24 cellular contexts compared by ENCODE assay signal in genomic region chr6:57097596-57097995, GRCh38. TPM values are rescaled to one million over a fixed set of nuclear protein-coding genes. Genes with fewer than 3 reads are reported as not detected.
A peak's percentile ranks its signal among the peaks of the same experiment; 100 is the strongest.
DNase-seq lines count a peak whose midpoint lies in the region; ATAC-seq and TF ChIP-seq lines count a peak whose summit lies in the region.
"Had no signal": no experiment of that assay in that cellular context is flagged by ENCODE, and none has a peak within 500 bp of the region (broad histone marks: within the 10 kb centered on the region; RNA-seq: fewer than 3 reads in every experiment).

No MANE protein-coding gene starts in this region.

- TF ChIP-seq CTCF in WTC11 (IDR thresholded peaks at IDR 0.05): no peak
- TF ChIP-seq CTCF in fibroblast of pulmonary artery (IDR thresholded peaks at IDR 0.05; ENCODE audit: low read length, missing control alignments): no peak

- H3K36me3 Mint-ChIP-seq in WTC11: peaks cover 43% of the 10 kb centered on the region

- no peak overlapping the region for H2BK120ac ChIP-seq in mesendoderm (ENCODE audit: low read depth, low read length)

- WGBS in mesendoderm (ENCODE audit: extremely low coverage, insufficient coverage, low lambda C conversion rate): no CpG with 5 or more reads among the region's 1 CpG

- no peak overlapping the region for H3K27ac Mint-ChIP-seq in WTC11
- H3K27ac Mint-ChIP-seq: activated CD8-positive, alpha-beta T cell treated with anti-CD3 and anti-CD28 coated beads for 36 hours; activated naive CD4-positive, alpha-beta T cell treated with anti-CD3 and anti-CD28 coated beads, Interleukin-2, amount 50 U/mL, for 72 hours; stimulated activated effector memory CD8-positive, alpha-beta T cell treated with anti-CD3 and anti-CD28 coated beads, Interleukin-12 subunit alpha, Interleukin-12 subunit beta, amount 100 ng/mL, for 72 hours; T-helper 1 cell treated with Interleukin-12 subunit alpha and Interleukin-12 subunit beta and Interleukin-4 antibody, amounts not matched to agents 30 μg/mL and 1 μg/mL, for 36 hours had no signal

- no peak overlapping the region for H3K27ac ChIP-seq in mesendoderm (ENCODE audit: low read depth, low read length)
- H3K27ac ChIP-seq: body of pancreas, left ventricle myocardium inferior, PC-9, thoracic aorta had no signal

- POLR2A ChIA-PET in WTC11 (lab: Charles Lee): no interaction called here

- peaks cover 15% of the 10 kb centered on the region for H3K79me1 ChIP-seq in mesendoderm (ENCODE audit: low read length)

- peaks cover 12% of the 10 kb centered on the region for H3K36me3 ChIP-seq in mesendoderm (ENCODE audit: control insufficient read depth, insufficient read depth, low read length)

- H3K4me1 ChIP-seq in mesendoderm (ENCODE audit: control insufficient read depth, low read depth, low read length): no peaks in the 10 kb centered on the region

- no peak for ATAC-seq in WTC11
- ATAC-seq: activated CD8-positive, alpha-beta T cell treated with anti-CD3 and anti-CD28 coated beads for 36 hours; activated naive CD4-positive, alpha-beta T cell treated with anti-CD3 and anti-CD28 coated beads, Interleukin-2, amount 50 U/mL, for 72 hours; activated T-cell treated with anti-CD3 and anti-CD28 coated beads, Interleukin-2, amount 50 U/mL, for 4 hours; body of pancreas; right cardiac atrium; stimulated activated effector memory CD8-positive, alpha-beta T cell treated with anti-CD3 and anti-CD28 coated beads, Interleukin-12 subunit alpha, Interleukin-12 subunit beta, amount 100 ng/mL, for 72 hours had no signal

- no peak overlapping the region for H3K23ac ChIP-seq in mesendoderm (ENCODE audit: low read length)

- no peak overlapping the region for H4K5ac ChIP-seq in mesendoderm (ENCODE audit: low read length)

- no peaks in the 10 kb centered on the region for H3K27me3 Mint-ChIP-seq in WTC11 (ENCODE audit: low read depth)
- H3K27me3 Mint-ChIP-seq: activated CD8-positive, alpha-beta T cell treated with anti-CD3 and anti-CD28 coated beads for 36 hours had no signal

- no peak overlapping the region for H2BK15ac ChIP-seq in mesendoderm (replicated peaks; ENCODE audit: low read depth)

- H3K4me1 Mint-ChIP-seq in WTC11: no peaks in the 10 kb centered on the region; the same call in 1 of the 2 replicates

- DNase-seq in ELR (ENCODE audit: low read depth): peak; percentile 23
- no peak for DNase-seq in WTC11 (ENCODE audit: low spot score)
- DNase-seq in fibroblast of pulmonary artery (ENCODE audit: low read depth): peak; percentile 14
- peak; percentile 20 for DNase-seq in non-pigmented ciliary epithelial cell (ENCODE audit: low read depth)
- DNase-seq in MV-4-11 (lab: John Stamatoyannopoulos, UW): no peak
- no peak for DNase-seq in NCI-H1694 treated with DMSO at 0.1 percent for 48 hours (lab: John Stamatoyannopoulos, UW)
- no peak for DNase-seq in NK-92 (lab: John Stamatoyannopoulos, UW; ENCODE audit: unreplicated experiment)
- DNase-seq in mesendoderm: no peak
- DNase-seq: activated CD8-positive, alpha-beta T cell treated with anti-CD3 and anti-CD28 coated beads for 36 hours; activated T-cell treated with anti-CD3 and anti-CD28 coated beads, Interleukin-2, amount 50 U/mL, for 4 hours; AML-193; body of pancreas; cortex of kidney; DND-41; left ventricle myocardium inferior; NCI-H146; NCI-H82; occipital lobe; PC-9; right cardiac atrium had no signal

- H3K18ac ChIP-seq in mesendoderm (ENCODE audit: low read length): no peak overlapping the region

- no peaks in the 10 kb centered on the region for H3K9me3 Mint-ChIP-seq in WTC11
- H3K9me3 Mint-ChIP-seq: activated CD8-positive, alpha-beta T cell treated with anti-CD3 and anti-CD28 coated beads for 36 hours; activated naive CD4-positive, alpha-beta T cell treated with anti-CD3 and anti-CD28 coated beads, Interleukin-2, amount 50 U/mL, for 72 hours; activated T-cell treated with anti-CD3 and anti-CD28 coated beads, Interleukin-2, amount 50 U/mL, for 4 hours; stimulated activated effector memory CD8-positive, alpha-beta T cell treated with anti-CD3 and anti-CD28 coated beads, Interleukin-12 subunit alpha, Interleukin-12 subunit beta, amount 100 ng/mL, for 72 hours; T-helper 1 cell treated with Interleukin-12 subunit alpha and Interleukin-12 subunit beta and Interleukin-4 antibody, amounts not matched to agents 30 μg/mL and 1 μg/mL, for 36 hours had no signal

- H2AK5ac ChIP-seq in mesendoderm (ENCODE audit: low read length): no peak overlapping the region

- H3K79me2 ChIP-seq in mesendoderm (ENCODE audit: control insufficient read depth, insufficient read depth, low read length): peaks cover 12% of the 10 kb centered on the region

- H4K8ac ChIP-seq in mesendoderm (ENCODE audit: low read depth, low read length): no peak overlapping the region

- no peak overlapping the region for H2BK5ac ChIP-seq in mesendoderm (ENCODE audit: low read length)

- no peak overlapping the region for H3K4me3 Mint-ChIP-seq in WTC11
- H3K4me3 Mint-ChIP-seq: activated CD8-positive, alpha-beta T cell treated with anti-CD3 and anti-CD28 coated beads for 36 hours; activated T-cell treated with anti-CD3 and anti-CD28 coated beads, Interleukin-2, amount 50 U/mL, for 4 hours; stimulated activated effector memory CD8-positive, alpha-beta T cell treated with anti-CD3 and anti-CD28 coated beads, Interleukin-12 subunit alpha, Interleukin-12 subunit beta, amount 100 ng/mL, for 72 hours; T-helper 1 cell treated with Interleukin-12 subunit alpha and Interleukin-12 subunit beta and Interleukin-4 antibody, amounts not matched to agents 30 μg/mL and 1 μg/mL, for 36 hours had no signal

- CTCF ChIA-PET in WTC11 (lab: Charles Lee): no interaction called here

- H3K27me3 ChIP-seq in mesendoderm (ENCODE audit: insufficient read depth, low read length, poor library complexity): peaks cover 2% of the 10 kb centered on the region
- H3K27me3 ChIP-seq: body of pancreas had no signal

- H3K4ac ChIP-seq in mesendoderm (ENCODE audit: low read depth, low read length): no peak overlapping the region

- no peak overlapping the region for H3K4me2 ChIP-seq in mesendoderm (ENCODE audit: low read length)
- H3K4me2 ChIP-seq: PC-9 had no signal

- H3K9ac ChIP-seq in mesendoderm (ENCODE audit: low read length): no peak overlapping the region

- no peak overlapping the region for H3K56ac ChIP-seq in mesendoderm (ENCODE audit: low read length)

- H3K4me3 ChIP-seq in fibroblast of pulmonary artery (replicated peaks; ENCODE audit: low read depth, low read length) (no peak overlapping the region), mesendoderm (ENCODE audit: low read length) (no peak overlapping the region)
- H3K4me3 ChIP-seq: body of pancreas, left ventricle myocardium inferior, PC-9, thoracic aorta had no signal

TF ChIP-seq in WTC11, 78 proteins besides CTCF, POLR2A, EP300 and RAD21:
- no peak for TF ChIP-seq TCF7 (CRISPR knock-in tag; IDR thresholded peaks at IDR 0.05; ENCODE audit: low read depth)
- peak; percentile 71 for TF ChIP-seq HMGA2 (CRISPR knock-in tag; IDR thresholded peaks at IDR 0.05)

RNA-seq across cellular contexts. Expression of gene ZNF451, which starts 7.6 kb away (rescaled TPM):
- 44.4 to 55.4 TPM (median 45.6 TPM) in 3 replicates for total RNA-seq in WTC11 (2021)
- polyA plus RNA-seq in mesendoderm (2013, experiment 1 of 2): 13.5 TPM
- 13.1 TPM for polyA plus RNA-seq in mesendoderm (2013, experiment 2 of 2)

RNA-seq across cellular contexts. Expression of gene KIAA1586, which starts 51.1 kb away (rescaled TPM):
- total RNA-seq in WTC11 (2021): 17.2 to 20.6 TPM (median 17.6 TPM) in 3 replicates
- polyA plus RNA-seq in mesendoderm (2013, experiment 1 of 2): 12.4 TPM
- polyA plus RNA-seq in mesendoderm (2013, experiment 2 of 2): 12.6 TPM

Comparison
In these comparisons a context has a peak if more than half of its experiments do, and no peak if none do; other contexts are left out.
1. DNase-seq: peak in ELR (single experiment), fibroblast of pulmonary artery (single experiment) and non-pigmented ciliary epithelial cell (single experiment); none in WTC11 (single experiment), MV-4-11 (single experiment), NCI-H1694 treated with DMSO at 0.1 percent for 48 hours (single experiment), NK-92 (single experiment) and mesendoderm (single experiment).